In genomic region chr6:158500016-158500735, GRCh38 we compare ENCODE assay signal across 1 cellular context.
TF ChIP-seq lines count a peak whose summit lies in the region.

No MANE protein-coding gene starts in this region.

TF ChIP-seq in WTC11, 78 proteins besides CTCF, POLR2A, EP300 and RAD21 (continued from another document):
- TF ChIP-seq, protein P1, sequence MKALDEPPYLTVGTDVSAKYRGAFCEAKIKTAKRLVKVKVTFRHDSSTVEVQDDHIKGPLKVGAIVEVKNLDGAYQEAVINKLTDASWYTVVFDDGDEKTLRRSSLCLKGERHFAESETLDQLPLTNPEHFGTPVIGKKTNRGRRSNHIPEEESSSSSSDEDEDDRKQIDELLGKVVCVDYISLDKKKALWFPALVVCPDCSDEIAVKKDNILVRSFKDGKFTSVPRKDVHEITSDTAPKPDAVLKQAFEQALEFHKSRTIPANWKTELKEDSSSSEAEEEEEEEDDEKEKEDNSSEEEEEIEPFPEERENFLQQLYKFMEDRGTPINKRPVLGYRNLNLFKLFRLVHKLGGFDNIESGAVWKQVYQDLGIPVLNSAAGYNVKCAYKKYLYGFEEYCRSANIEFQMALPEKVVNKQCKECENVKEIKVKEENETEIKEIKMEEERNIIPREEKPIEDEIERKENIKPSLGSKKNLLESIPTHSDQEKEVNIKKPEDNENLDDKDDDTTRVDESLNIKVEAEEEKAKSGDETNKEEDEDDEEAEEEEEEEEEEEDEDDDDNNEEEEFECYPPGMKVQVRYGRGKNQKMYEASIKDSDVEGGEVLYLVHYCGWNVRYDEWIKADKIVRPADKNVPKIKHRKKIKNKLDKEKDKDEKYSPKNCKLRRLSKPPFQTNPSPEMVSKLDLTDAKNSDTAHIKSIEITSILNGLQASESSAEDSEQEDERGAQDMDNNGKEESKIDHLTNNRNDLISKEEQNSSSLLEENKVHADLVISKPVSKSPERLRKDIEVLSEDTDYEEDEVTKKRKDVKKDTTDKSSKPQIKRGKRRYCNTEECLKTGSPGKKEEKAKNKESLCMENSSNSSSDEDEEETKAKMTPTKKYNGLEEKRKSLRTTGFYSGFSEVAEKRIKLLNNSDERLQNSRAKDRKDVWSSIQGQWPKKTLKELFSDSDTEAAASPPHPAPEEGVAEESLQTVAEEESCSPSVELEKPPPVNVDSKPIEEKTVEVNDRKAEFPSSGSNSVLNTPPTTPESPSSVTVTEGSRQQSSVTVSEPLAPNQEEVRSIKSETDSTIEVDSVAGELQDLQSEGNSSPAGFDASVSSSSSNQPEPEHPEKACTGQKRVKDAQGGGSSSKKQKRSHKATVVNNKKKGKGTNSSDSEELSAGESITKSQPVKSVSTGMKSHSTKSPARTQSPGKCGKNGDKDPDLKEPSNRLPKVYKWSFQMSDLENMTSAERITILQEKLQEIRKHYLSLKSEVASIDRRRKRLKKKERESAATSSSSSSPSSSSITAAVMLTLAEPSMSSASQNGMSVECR (CRISPR knock-in tag; IDR thresholded peaks at IDR 0.05; ENCODE audit: borderline replicate concordance), result no peak
- no peak for TF ChIP-seq ZNF416 (CRISPR knock-in tag; IDR thresholded peaks at IDR 0.05)
- TF ChIP-seq, protein P2, sequence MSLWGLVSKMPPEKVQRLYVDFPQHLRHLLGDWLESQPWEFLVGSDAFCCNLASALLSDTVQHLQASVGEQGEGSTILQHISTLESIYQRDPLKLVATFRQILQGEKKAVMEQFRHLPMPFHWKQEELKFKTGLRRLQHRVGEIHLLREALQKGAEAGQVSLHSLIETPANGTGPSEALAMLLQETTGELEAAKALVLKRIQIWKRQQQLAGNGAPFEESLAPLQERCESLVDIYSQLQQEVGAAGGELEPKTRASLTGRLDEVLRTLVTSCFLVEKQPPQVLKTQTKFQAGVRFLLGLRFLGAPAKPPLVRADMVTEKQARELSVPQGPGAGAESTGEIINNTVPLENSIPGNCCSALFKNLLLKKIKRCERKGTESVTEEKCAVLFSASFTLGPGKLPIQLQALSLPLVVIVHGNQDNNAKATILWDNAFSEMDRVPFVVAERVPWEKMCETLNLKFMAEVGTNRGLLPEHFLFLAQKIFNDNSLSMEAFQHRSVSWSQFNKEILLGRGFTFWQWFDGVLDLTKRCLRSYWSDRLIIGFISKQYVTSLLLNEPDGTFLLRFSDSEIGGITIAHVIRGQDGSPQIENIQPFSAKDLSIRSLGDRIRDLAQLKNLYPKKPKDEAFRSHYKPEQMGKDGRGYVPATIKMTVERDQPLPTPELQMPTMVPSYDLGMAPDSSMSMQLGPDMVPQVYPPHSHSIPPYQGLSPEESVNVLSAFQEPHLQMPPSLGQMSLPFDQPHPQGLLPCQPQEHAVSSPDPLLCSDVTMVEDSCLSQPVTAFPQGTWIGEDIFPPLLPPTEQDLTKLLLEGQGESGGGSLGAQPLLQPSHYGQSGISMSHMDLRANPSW (CRISPR knock-in tag; conservative IDR thresholded peaks at IDR 0.05; ENCODE audit: low read depth), result no peak
- TF ChIP-seq E2F5 (CRISPR knock-in tag; IDR thresholded peaks at IDR 0.05), result no peak
- no peak for TF ChIP-seq NR3C1 (CRISPR knock-in tag; conservative IDR thresholded peaks at IDR 0.05; ENCODE audit: low read depth)
- no peak for TF ChIP-seq GABPB1 (CRISPR knock-in tag; IDR thresholded peaks at IDR 0.05)
- TF ChIP-seq ZNF219 (CRISPR knock-in tag; IDR thresholded peaks at IDR 0.05; ENCODE audit: borderline replicate concordance), result no peak
- TF ChIP-seq, protein P3, sequence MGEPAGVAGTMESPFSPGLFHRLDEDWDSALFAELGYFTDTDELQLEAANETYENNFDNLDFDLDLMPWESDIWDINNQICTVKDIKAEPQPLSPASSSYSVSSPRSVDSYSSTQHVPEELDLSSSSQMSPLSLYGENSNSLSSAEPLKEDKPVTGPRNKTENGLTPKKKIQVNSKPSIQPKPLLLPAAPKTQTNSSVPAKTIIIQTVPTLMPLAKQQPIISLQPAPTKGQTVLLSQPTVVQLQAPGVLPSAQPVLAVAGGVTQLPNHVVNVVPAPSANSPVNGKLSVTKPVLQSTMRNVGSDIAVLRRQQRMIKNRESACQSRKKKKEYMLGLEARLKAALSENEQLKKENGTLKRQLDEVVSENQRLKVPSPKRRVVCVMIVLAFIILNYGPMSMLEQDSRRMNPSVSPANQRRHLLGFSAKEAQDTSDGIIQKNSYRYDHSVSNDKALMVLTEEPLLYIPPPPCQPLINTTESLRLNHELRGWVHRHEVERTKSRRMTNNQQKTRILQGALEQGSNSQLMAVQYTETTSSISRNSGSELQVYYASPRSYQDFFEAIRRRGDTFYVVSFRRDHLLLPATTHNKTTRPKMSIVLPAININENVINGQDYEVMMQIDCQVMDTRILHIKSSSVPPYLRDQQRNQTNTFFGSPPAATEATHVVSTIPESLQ (CRISPR knock-in tag; IDR thresholded peaks at IDR 0.05), result no peak
- TF ChIP-seq IRF2 (CRISPR knock-in tag; IDR thresholded peaks at IDR 0.05; ENCODE audit: borderline replicate concordance, low read depth), result no peak
- TF ChIP-seq SP1 (CRISPR knock-in tag; conservative IDR thresholded peaks at IDR 0.05), result no peak
